20 cellular contexts compared by ENCODE assay signal in genomic region chr7:1509226-1509625, GRCh38. TPM values are rescaled to one million over a fixed set of nuclear protein-coding genes. Genes with fewer than 3 reads are reported as not detected.
A peak's percentile ranks its signal among the peaks of the same experiment; 100 is the strongest.
DNase-seq lines count a peak whose midpoint lies in the region; ATAC-seq and TF ChIP-seq lines count a peak whose summit lies in the region.
"Had no signal": no experiment of that assay in that cellular context is flagged by ENCODE, and none has a peak within 500 bp of the region (broad histone marks: within the 10 kb centered on the region; RNA-seq: fewer than 3 reads in every experiment).

No MANE protein-coding gene starts in this region.

- H3K27me3 Mint-ChIP-seq in activated naive CD8-positive, alpha-beta T cell = no peaks in the 10 kb centered on the region
- H3K27me3 Mint-ChIP-seq in activated naive CD8-positive, alpha-beta T cell treated with anti-CD3 and anti-CD28 coated beads, Interleukin-2, amount 50 U/mL, for 24 hours = peaks cover 2% of the 10 kb centered on the region
- H3K27me3 Mint-ChIP-seq in activated naive CD8-positive, alpha-beta T cell treated with anti-CD3 and anti-CD28 coated beads, Interleukin-2, amount 10 ng/mL, durations not matched to agents 7 days and 5 days = no peaks in the 10 kb centered on the region

- peaks cover 4% of the 10 kb centered on the region for H3K36me3 ChIP-seq in DOHH2 (ENCODE audit: control insufficient read depth, low read length)
- no peaks in the 10 kb centered on the region for H3K36me3 ChIP-seq in trophoblast cell (ENCODE audit: control insufficient read depth in 1 of 2, insufficient read depth in 2 of 2, low read length in 2 of 2)
- H3K36me3 ChIP-seq in brain microvascular endothelial cell (replicated peaks) = no peaks in the 10 kb centered on the region

- no peak overlapping the region for H3K9ac ChIP-seq in trophoblast cell (ENCODE audit: low read length)

- peaks cover 14% of the 10 kb centered on the region for H3K79me2 ChIP-seq in DOHH2 (ENCODE audit: control insufficient read depth, low read length)
- peaks cover 2% of the 10 kb centered on the region for H3K79me2 ChIP-seq in trophoblast cell (ENCODE audit: control insufficient read depth, insufficient read depth, low read length, poor library complexity)

- peaks cover 50% of the 10 kb centered on the region for H3K4me1 Mint-ChIP-seq in activated naive CD8-positive, alpha-beta T cell (ENCODE audit: low read depth)
- peaks cover 56% of the 10 kb centered on the region for H3K4me1 Mint-ChIP-seq in activated naive CD8-positive, alpha-beta T cell treated with anti-CD3 and anti-CD28 coated beads, Interleukin-2, amount 50 U/mL, for 24 hours
- H3K4me1 Mint-ChIP-seq in activated naive CD8-positive, alpha-beta T cell treated with anti-CD3 and anti-CD28 coated beads, Interleukin-2, amount 10 ng/mL, durations not matched to agents 7 days and 5 days = peaks cover 30% of the 10 kb centered on the region

- no peak overlapping the region for H3K23ac ChIP-seq in trophoblast cell (ENCODE audit: low read length)

- no peak overlapping the region for H2AK5ac ChIP-seq in trophoblast cell (ENCODE audit: low read length)

- no peaks in the 10 kb centered on the region for H3K36me3 Mint-ChIP-seq in activated naive CD8-positive, alpha-beta T cell
- H3K36me3 Mint-ChIP-seq in activated naive CD8-positive, alpha-beta T cell treated with anti-CD3 and anti-CD28 coated beads, Interleukin-2, amount 50 U/mL, for 24 hours (ENCODE audit: low read depth) = no peaks in the 10 kb centered on the region
- peaks cover 2% of the 10 kb centered on the region for H3K36me3 Mint-ChIP-seq in activated naive CD8-positive, alpha-beta T cell treated with anti-CD3 and anti-CD28 coated beads, Interleukin-2, amount 10 ng/mL, durations not matched to agents 7 days and 5 days

- H3K4me2 ChIP-seq in DOHH2 (ENCODE audit: low read length) (no peak overlapping the region), trophoblast cell (ENCODE audit: low read length) (no peak overlapping the region)

- no peak for DNase-seq in activated naive CD8-positive, alpha-beta T cell treated with anti-CD3 and anti-CD28 coated beads, Interleukin-2, amount 50 U/mL, for 24 hours
- DNase-seq in activated naive CD8-positive, alpha-beta T cell treated with anti-CD3 and anti-CD28 coated beads, Interleukin-2, amount 10 ng/mL, durations not matched to agents 7 days and 5 days = no peak
- DNase-seq in trophoblast cell = no peak
- no peak for DNase-seq in brain microvascular endothelial cell
- no peak for DNase-seq in occipital lobe (lab: John Stamatoyannopoulos, UW)
- DNase-seq: C1 segment of cervical spinal cord; DMS79; GOT3; NCI-H1105 treated with DMSO at 0.1 percent for 48 hours; NCI-H1694; NCI-H2081 treated with DMSO at 0.1 percent for 48 hours; NCI-H446 treated with DMSO at 0.1 percent for 48 hours; NCI-H69; NK-92 treated with Interleukin-12 subunit alpha and Interleukin-12 subunit beta, amount 100 ng/mL, for 24 hours; OCI-M1; SIG-M5 had no signal

- no peak overlapping the region for H3K4ac ChIP-seq in trophoblast cell (ENCODE audit: low read depth, low read length)

- no peaks in the 10 kb centered on the region for H4K20me1 ChIP-seq in DOHH2 (ENCODE audit: control insufficient read depth, insufficient read depth, low read depth, low read length)

- H3K27ac ChIP-seq in DOHH2 (ENCODE audit: low read depth, low read length) = peak overlapping the region; percentile 87
- H3K27ac ChIP-seq in trophoblast cell (ENCODE audit: low read depth, low read length) = no peak overlapping the region
- no peak overlapping the region for H3K27ac ChIP-seq in brain microvascular endothelial cell

- no peak overlapping the region for H4K12ac ChIP-seq in trophoblast cell (ENCODE audit: low read depth, low read length)

- no peak for ATAC-seq in activated naive CD8-positive, alpha-beta T cell treated with anti-CD3 and anti-CD28 coated beads, Interleukin-2, amount 50 U/mL, for 24 hours
- ATAC-seq in activated naive CD8-positive, alpha-beta T cell treated with anti-CD3 and anti-CD28 coated beads, Interleukin-2, amount 10 ng/mL, durations not matched to agents 7 days and 5 days (ENCODE audit: low read depth) = no peak
- no peak for ATAC-seq in HG03045 (IDR thresholded peaks at IDR 0.05; ENCODE audit: unreplicated experiment)
- ATAC-seq: K562 had no signal

- POLR2A ChIA-PET in activated naive CD8-positive, alpha-beta T cell treated with anti-CD3 and anti-CD28 coated beads, Interleukin-2, amount 10 ng/mL, durations not matched to agents 7 days and 5 days (lab: Charles Lee) = interaction anchor here (0.7 kb wide), 1 partner anchor 321 kb away, joined by 3 read pairs; no protein-coding TSS in a partner anchor

- TF ChIP-seq CTCF in DOHH2 (IDR thresholded peaks at IDR 0.05; ENCODE audit: low read depth, low read length, poor library complexity, severe bottlenecking) (no peak), brain microvascular endothelial cell (IDR thresholded peaks at IDR 0.05; ENCODE audit: low read depth, low read length, missing control alignments) (no peak)

- no peak overlapping the region for H2BK5ac ChIP-seq in trophoblast cell (ENCODE audit: low read depth, low read length, poor library complexity)

- H3K4me3 Mint-ChIP-seq in activated naive CD8-positive, alpha-beta T cell = peak overlapping the region; percentile 46
- H3K4me3 Mint-ChIP-seq in activated naive CD8-positive, alpha-beta T cell treated with anti-CD3 and anti-CD28 coated beads, Interleukin-2, amount 50 U/mL, for 24 hours = no peak overlapping the region
- H3K4me3 Mint-ChIP-seq in activated naive CD8-positive, alpha-beta T cell treated with anti-CD3 and anti-CD28 coated beads, Interleukin-2, amount 10 ng/mL, durations not matched to agents 7 days and 5 days = peak overlapping the region; percentile 32

- peaks cover 36% of the 10 kb centered on the region for H3F3A ChIP-seq in DOHH2 (ENCODE audit: control insufficient read depth, insufficient read depth)

- H3K27ac Mint-ChIP-seq in activated naive CD8-positive, alpha-beta T cell = peak overlapping the region; percentile 41
- no peak overlapping the region for H3K27ac Mint-ChIP-seq in activated naive CD8-positive, alpha-beta T cell treated with anti-CD3 and anti-CD28 coated beads, Interleukin-2, amount 50 U/mL, for 24 hours
- peak overlapping the region; percentile 34 for H3K27ac Mint-ChIP-seq in activated naive CD8-positive, alpha-beta T cell treated with anti-CD3 and anti-CD28 coated beads, Interleukin-2, amount 10 ng/mL, durations not matched to agents 7 days and 5 days

- H3K14ac ChIP-seq in trophoblast cell (ENCODE audit: low read length) = no peak overlapping the region

- in situ Hi-C loops in brain microvascular endothelial cell (cut with HindIII; ENCODE audit: low pct_ligation_motif_present, low sequenced_read_pairs) = no loop called here

- H2BK12ac ChIP-seq in trophoblast cell (ENCODE audit: low read length) = peak overlapping the region; percentile 65

- no peak overlapping the region for H3K4me3 ChIP-seq in DOHH2 (ENCODE audit: low read length)
- H3K4me3 ChIP-seq in trophoblast cell (ENCODE audit: low read depth, low read length) = no peak overlapping the region
- no peak overlapping the region for H3K4me3 ChIP-seq in brain microvascular endothelial cell (ENCODE audit: low read depth, low read length)
- H3K4me3 ChIP-seq: K562 had no signal

- H4K91ac ChIP-seq in trophoblast cell (ENCODE audit: low read depth, low read length) = peak overlapping the region; percentile 66

- H2BK120ac ChIP-seq in trophoblast cell (ENCODE audit: insufficient read depth, low read length, poor library complexity) = no peak overlapping the region

- no peak overlapping the region for H2AFZ ChIP-seq in trophoblast cell (ENCODE audit: insufficient read depth, low read length, poor library complexity)

- H4K8ac ChIP-seq in trophoblast cell (ENCODE audit: low read depth, low read length) = no peak overlapping the region

- no peaks in the 10 kb centered on the region for H3K9me3 Mint-ChIP-seq in activated naive CD8-positive, alpha-beta T cell (ENCODE audit: low read depth)
- H3K9me3 Mint-ChIP-seq in activated naive CD8-positive, alpha-beta T cell treated with anti-CD3 and anti-CD28 coated beads, Interleukin-2, amount 50 U/mL, for 24 hours = no peaks in the 10 kb centered on the region
- no peaks in the 10 kb centered on the region for H3K9me3 Mint-ChIP-seq in activated naive CD8-positive, alpha-beta T cell treated with anti-CD3 and anti-CD28 coated beads, Interleukin-2, amount 10 ng/mL, durations not matched to agents 7 days and 5 days

- H3K4me1 ChIP-seq in DOHH2 (ENCODE audit: control insufficient read depth, low read length) (peaks cover 90% of the 10 kb centered on the region), trophoblast cell (ENCODE audit: control insufficient read depth in 1 of 2, insufficient read depth in 2 of 2, low read length in 2 of 2) (peaks cover 0 to 2% of the 10 kb centered on the region in 2 experiments)

- H3K79me1 ChIP-seq in trophoblast cell (ENCODE audit: low read length) = peaks cover 2% of the 10 kb centered on the region

- H3K9me2 ChIP-seq in DOHH2 (replicated peaks; ENCODE audit: control insufficient read depth, low read length) = no peaks in the 10 kb centered on the region

- H3K9me3 ChIP-seq in DOHH2 (ENCODE audit: control insufficient read depth, insufficient read depth, low read length) (no peaks in the 10 kb centered on the region), trophoblast cell (ENCODE audit: insufficient read depth, low read depth, low read length) (no peaks in the 10 kb centered on the region)

- WGBS in trophoblast cell (ENCODE audit: extremely low coverage, insufficient coverage, insufficient read length) = no CpG with 5 or more reads among the region's 14 CpGs

- H3K27me3 ChIP-seq in DOHH2 (ENCODE audit: control insufficient read depth, low read length) = no peaks in the 10 kb centered on the region
- H3K27me3 ChIP-seq in trophoblast cell (ENCODE audit: insufficient read depth, low read length) = no peaks in the 10 kb centered on the region
- no peaks in the 10 kb centered on the region for H3K27me3 ChIP-seq in brain microvascular endothelial cell (replicated peaks)

- no peak overlapping the region for H3K18ac ChIP-seq in trophoblast cell (ENCODE audit: low read length)

RNA-seq across cellular contexts. Expression of gene INTS1, which starts 5.0 kb away (rescaled TPM):
- total RNA-seq in activated naive CD8-positive, alpha-beta T cell treated with anti-CD3 and anti-CD28 coated beads, Interleukin-2, amount 10 ng/mL, durations not matched to agents 7 days and 5 days = 100 to 1,000 TPM; 110 to 115 TPM
- polyA plus RNA-seq in trophoblast cell (2013) = 35.4 and 39.0 TPM in 2 replicates
- 15.8 TPM for total RNA-seq in occipital lobe

RNA-seq across cellular contexts. Expression of gene MAFK, which starts 21.3 kb away (rescaled TPM):
- 10 to 100 TPM; 33.0 to 34.5 TPM for total RNA-seq in activated naive CD8-positive, alpha-beta T cell treated with anti-CD3 and anti-CD28 coated beads, Interleukin-2, amount 10 ng/mL, durations not matched to agents 7 days and 5 days
- polyA plus RNA-seq in trophoblast cell (2013) = 55.4 and 60.1 TPM in 2 replicates
- 6.9 TPM for total RNA-seq in occipital lobe

RNA-seq across cellular contexts. Expression of gene TMEM184A, which starts 46.8 kb away (rescaled TPM):
- total RNA-seq in activated naive CD8-positive, alpha-beta T cell treated with anti-CD3 and anti-CD28 coated beads, Interleukin-2, amount 10 ng/mL, durations not matched to agents 7 days and 5 days = not detected
- polyA plus RNA-seq in trophoblast cell (2013) = 10.0 and 10.7 TPM in 2 replicates
- not detected for total RNA-seq in occipital lobe

RNA-seq across cellular contexts. Expression of gene MICALL2, which starts 50.0 kb away (rescaled TPM):
- 1 to 10 TPM; 2.8 to 3.9 TPM for total RNA-seq in activated naive CD8-positive, alpha-beta T cell treated with anti-CD3 and anti-CD28 coated beads, Interleukin-2, amount 10 ng/mL, durations not matched to agents 7 days and 5 days
- 150 and 168 TPM in 2 replicates for polyA plus RNA-seq in trophoblast cell (2013)
- 4.2 TPM for total RNA-seq in occipital lobe
